29 cellular contexts compared by ENCODE assay signal in the genomic region with DNA sequence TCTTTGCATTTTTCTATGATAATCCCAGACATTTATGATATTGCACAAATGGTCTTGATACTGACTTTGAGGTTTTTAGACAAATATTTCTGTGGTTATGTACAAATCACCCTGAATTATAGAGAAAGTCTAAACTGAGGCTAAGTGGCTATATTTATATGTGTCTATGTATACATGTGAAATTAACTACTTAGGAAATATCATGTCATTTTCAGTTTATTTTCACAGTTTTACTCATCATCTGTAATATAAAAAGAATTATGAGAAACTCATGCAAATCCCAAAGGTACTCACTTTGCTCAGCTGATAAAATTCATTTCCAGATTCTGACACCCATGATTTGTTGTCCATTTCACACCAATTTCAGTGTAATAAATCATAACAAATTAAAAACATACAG.
"Had no signal": no experiment of that assay in that cellular context is flagged by ENCODE, and none has a peak within 500 bp of the region (broad histone marks: within the 10 kb centered on the region; RNA-seq: fewer than 3 reads in every experiment).

No MANE protein-coding gene starts in this region.

- H3K4me1 ChIP-seq: gastrocnemius medialis, left ventricle myocardium inferior, testis, transverse colon, uterus had no signal

- H3K27ac ChIP-seq: gastrocnemius medialis, left ventricle myocardium inferior, testis, transverse colon, uterus had no signal

- H3K4me3 ChIP-seq: gastrocnemius medialis, left ventricle myocardium inferior, lung, testis, transverse colon, uterus had no signal

- H3K27me3 ChIP-seq: gastrocnemius medialis, testis, transverse colon, uterus had no signal

- DNase-seq: activated CD4-positive, alpha-beta memory T cell treated with anti-CD3 and anti-CD28 coated beads for 36 hours; activated CD4-positive, alpha-beta T cell treated with anti-CD3 and anti-CD28 coated beads, Interleukin-2, amount 10 ng/mL, durations not matched to agents 24 days and 14 days; activated CD4-positive, CD25-positive, alpha-beta regulatory T cell treated with anti-CD3 and anti-CD28 coated beads, Interleukin-2, amount 50 U/mL, for 72 hours; activated CD8-positive, alpha-beta memory T cell treated with anti-CD3 and anti-CD28 coated beads, Interleukin-2, amount 50 U/mL, for 4 hours; activated gamma-delta T cell; activated naive CD4-positive, alpha-beta T cell treated with anti-CD3 and anti-CD28 coated beads, Interleukin-2, amount 10 ng/mL, durations not matched to agents 7 days and 5 days; activated naive CD8-positive, alpha-beta T cell treated with anti-CD3 and anti-CD28 coated beads, Interleukin-2, amount 10 ng/mL, durations not matched to agents 7 days and 5 days; activated T-cell treated with anti-CD3 and anti-CD28 coated beads, Interleukin-2, amount 50 U/mL, for 1 hour; amygdala; caudate nucleus; cortex of kidney; effector memory CD8-positive, alpha-beta T cell; erythroblast; gastrocnemius medialis; glutamatergic neuron; islet precursor cell; left ventricle myocardium inferior; mesendoderm; natural killer cell; posterior cingulate gyrus; right cardiac atrium; stimulated activated CD4-positive, alpha-beta T cell treated with anti-CD3 and anti-CD28 coated beads, Interleukin-4, amount 100 ng/mL, for 1 hour; stimulated activated naive CD8-positive, alpha-beta T cell treated with anti-CD3 and anti-CD28 coated beads, Interleukin-15, Interleukin-2, amounts not matched to agents 100 U/mL and 50 U/mL, for 24 hours; T-helper 9 cell; testis; transverse colon; uterus had no signal

- H3K9me3 ChIP-seq: gastrocnemius medialis, left ventricle myocardium inferior, testis, transverse colon, uterus had no signal

- H3K36me3 ChIP-seq: gastrocnemius medialis, left ventricle myocardium inferior, transverse colon, uterus had no signal

- ATAC-seq: effector memory CD8-positive, alpha-beta T cell; gastrocnemius medialis; natural killer cell; right cardiac atrium; stimulated activated naive CD8-positive, alpha-beta T cell treated with anti-CD3 and anti-CD28 coated beads, Interleukin-15, Interleukin-2, amounts not matched to agents 100 U/mL and 50 U/mL, for 24 hours had no signal

- H3K27ac Mint-ChIP-seq: activated CD4-positive, alpha-beta memory T cell treated with anti-CD3 and anti-CD28 coated beads for 36 hours; activated CD4-positive, alpha-beta T cell treated with anti-CD3 and anti-CD28 coated beads, Interleukin-2, amount 10 ng/mL, durations not matched to agents 24 days and 14 days; activated naive CD4-positive, alpha-beta T cell treated with anti-CD3 and anti-CD28 coated beads, Interleukin-2, amount 10 ng/mL, durations not matched to agents 7 days and 5 days; activated naive CD8-positive, alpha-beta T cell treated with anti-CD3 and anti-CD28 coated beads, Interleukin-2, amount 10 ng/mL, durations not matched to agents 7 days and 5 days; activated T-helper 1 cell treated with anti-CD3 and anti-CD28 coated beads, Interleukin-12 subunit alpha, Interleukin-12 subunit beta, Interleukin-2, Interleukin-4 antibody, amounts not matched to agents 30 ng/mL and 10 ng/mL and 1 ng/mL, durations not matched to agents 14 hours and 24 hours and 36 hours; effector memory CD8-positive, alpha-beta T cell; natural killer cell had no signal

- H3K4me3 Mint-ChIP-seq: activated CD4-positive, alpha-beta memory T cell treated with anti-CD3 and anti-CD28 coated beads for 36 hours; activated CD4-positive, alpha-beta T cell treated with anti-CD3 and anti-CD28 coated beads, Interleukin-2, amount 10 ng/mL, durations not matched to agents 24 days and 14 days; activated naive CD4-positive, alpha-beta T cell treated with anti-CD3 and anti-CD28 coated beads, Interleukin-2, amount 10 ng/mL, durations not matched to agents 7 days and 5 days; activated naive CD8-positive, alpha-beta T cell treated with anti-CD3 and anti-CD28 coated beads, Interleukin-2, amount 10 ng/mL, durations not matched to agents 7 days and 5 days; activated T-helper 1 cell treated with anti-CD3 and anti-CD28 coated beads, Interleukin-12 subunit alpha, Interleukin-12 subunit beta, Interleukin-2, Interleukin-4 antibody, amounts not matched to agents 30 ng/mL and 10 ng/mL and 1 ng/mL, durations not matched to agents 14 hours and 24 hours and 36 hours; effector memory CD8-positive, alpha-beta T cell; natural killer cell had no signal

- H3K9me3 Mint-ChIP-seq: activated CD4-positive, alpha-beta memory T cell treated with anti-CD3 and anti-CD28 coated beads for 36 hours; activated CD4-positive, alpha-beta T cell treated with anti-CD3 and anti-CD28 coated beads, Interleukin-2, amount 10 ng/mL, durations not matched to agents 24 days and 14 days; activated naive CD4-positive, alpha-beta T cell treated with anti-CD3 and anti-CD28 coated beads, Interleukin-2, amount 10 ng/mL, durations not matched to agents 7 days and 5 days; activated T-helper 1 cell treated with anti-CD3 and anti-CD28 coated beads, Interleukin-12 subunit alpha, Interleukin-12 subunit beta, Interleukin-2, Interleukin-4 antibody, amounts not matched to agents 30 ng/mL and 10 ng/mL and 1 ng/mL, durations not matched to agents 14 hours and 24 hours and 36 hours; effector memory CD8-positive, alpha-beta T cell had no signal

- H3K36me3 Mint-ChIP-seq: activated CD4-positive, alpha-beta memory T cell treated with anti-CD3 and anti-CD28 coated beads for 36 hours; activated naive CD4-positive, alpha-beta T cell treated with anti-CD3 and anti-CD28 coated beads, Interleukin-2, amount 10 ng/mL, durations not matched to agents 7 days and 5 days; activated naive CD8-positive, alpha-beta T cell treated with anti-CD3 and anti-CD28 coated beads, Interleukin-2, amount 10 ng/mL, durations not matched to agents 7 days and 5 days; natural killer cell had no signal

- H3K4me1 Mint-ChIP-seq: activated CD4-positive, alpha-beta T cell treated with anti-CD3 and anti-CD28 coated beads, Interleukin-2, amount 10 ng/mL, durations not matched to agents 24 days and 14 days; activated naive CD4-positive, alpha-beta T cell treated with anti-CD3 and anti-CD28 coated beads, Interleukin-2, amount 10 ng/mL, durations not matched to agents 7 days and 5 days; activated naive CD8-positive, alpha-beta T cell treated with anti-CD3 and anti-CD28 coated beads, Interleukin-2, amount 10 ng/mL, durations not matched to agents 7 days and 5 days; natural killer cell had no signal

- H3K27me3 Mint-ChIP-seq: activated naive CD4-positive, alpha-beta T cell treated with anti-CD3 and anti-CD28 coated beads, Interleukin-2, amount 10 ng/mL, durations not matched to agents 7 days and 5 days; effector memory CD8-positive, alpha-beta T cell had no signal
